Comparison of ENCODE assay signal across 25 cellular contexts in the genomic region with DNA sequence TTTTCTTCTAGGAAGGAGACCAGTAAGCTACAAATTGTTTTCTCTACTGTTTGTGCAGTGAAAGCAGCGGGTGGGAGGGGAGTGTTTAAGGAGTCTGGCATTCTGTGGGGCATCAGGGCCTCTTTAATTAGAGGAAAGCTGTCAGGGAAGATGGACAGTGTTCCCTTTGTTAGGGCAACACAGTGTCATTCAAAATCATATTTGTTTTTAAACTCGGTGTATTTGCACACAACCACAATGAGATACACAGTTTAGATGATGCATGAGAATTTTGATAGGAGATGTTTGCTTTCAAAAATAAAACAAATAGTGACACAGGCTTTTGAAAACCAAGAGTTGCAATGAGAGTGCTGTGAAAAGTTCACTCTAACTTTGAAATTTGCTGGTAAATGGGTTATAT. TPM values are rescaled to one million over a fixed set of nuclear protein-coding genes. Genes with fewer than 3 reads are reported as not detected.
A peak's percentile ranks its signal among the peaks of the same experiment; 100 is the strongest.
DNase-seq lines count a peak whose midpoint lies in the region; ATAC-seq and TF ChIP-seq lines count a peak whose summit lies in the region.
"Had no signal": no experiment of that assay in that cellular context is flagged by ENCODE, and none has a peak within 500 bp of the region (broad histone marks: within the 10 kb centered on the region; RNA-seq: fewer than 3 reads in every experiment).

No MANE protein-coding gene starts in this region.

- no peaks in the 10 kb centered on the region for H3K9me3 ChIP-seq in PC-3 (ENCODE audit: low read length)
- H3K9me3 ChIP-seq: pancreas, right atrium auricular region, SJSA1, transverse colon had no signal

- H3K4me1 Mint-ChIP-seq in nephron: peaks cover 3% of the 10 kb centered on the region
- H3K4me1 Mint-ChIP-seq: activated naive CD4-positive, alpha-beta T cell treated with anti-CD3 and anti-CD28 coated beads, Interleukin-2, amount 10 ng/mL, durations not matched to agents 7 days and 5 days; IgD-negative memory B cell; natural killer cell had no signal

- peak; percentile 92 for ATAC-seq in PC-3
- ATAC-seq in left lobe of liver: no peak
- no peak for ATAC-seq in HG03139 (IDR thresholded peaks at IDR 0.05; ENCODE audit: unreplicated experiment)
- ATAC-seq: left ventricle myocardium superior, natural killer cell, pancreas, T-helper 17 cell had no signal

- intact Hi-C loops in PC-3 (cut with micrococcal nuclease): no loop called here

- H3K27me3 Mint-ChIP-seq in nephron (ENCODE audit: low read depth): no peaks in the 10 kb centered on the region

- H3K4me3 Mint-ChIP-seq in nephron: no peak overlapping the region
- H3K4me3 Mint-ChIP-seq: activated CD4-positive, alpha-beta memory T cell treated with anti-CD3 and anti-CD28 coated beads for 36 hours; activated naive CD4-positive, alpha-beta T cell treated with anti-CD3 and anti-CD28 coated beads, Interleukin-2, amount 10 ng/mL, durations not matched to agents 7 days and 5 days; IgD-negative memory B cell; natural killer cell; T-helper 17 cell had no signal

- no peaks in the 10 kb centered on the region for H3K9me2 ChIP-seq in PC-3 (replicated peaks; ENCODE audit: low read length)

- no peaks in the 10 kb centered on the region for H3K9me3 Mint-ChIP-seq in nephron
- H3K9me3 Mint-ChIP-seq: activated CD4-positive, alpha-beta memory T cell treated with anti-CD3 and anti-CD28 coated beads for 36 hours; activated naive CD4-positive, alpha-beta T cell treated with anti-CD3 and anti-CD28 coated beads, Interleukin-2, amount 10 ng/mL, durations not matched to agents 7 days and 5 days; natural killer cell had no signal

- H3K4me3 ChIP-seq in PC-3 (ENCODE audit: low read length): no peak overlapping the region
- H3K4me3 ChIP-seq: GM23248, pancreas, right atrium auricular region, SJSA1, transverse colon had no signal

- TF ChIP-seq CTCF in PC-3 (conservative IDR thresholded peaks at IDR 0.05; ENCODE audit: low read depth, low read length) (no peak), nephron (IDR thresholded peaks at IDR 0.05; ENCODE audit: unreplicated experiment in 3 of 3) (no peak)

- H3K4me2 ChIP-seq in PC-3 (ENCODE audit: low read length): peak overlapping the region; percentile 50

- no peaks in the 10 kb centered on the region for H4K20me1 ChIP-seq in PC-3 (ENCODE audit: low read length)

- BruUV-seq in PC-3 (replicated peaks; lab: Mats Ljungman, UMichigan): no TSS peak

- POLR2A ChIA-PET in HEK293T (lab: Yijun Ruan, JAX): no interaction called here
- POLR2A ChIA-PET in PC-3 (lab: Charles Lee; ENCODE audit: unreplicated experiment): no interaction called here

- CTCF ChIA-PET in HEK293T (lab: Yijun Ruan, JAX): interaction anchor here (0.6 to 1.0 kb wide), 2 partner anchors 20 to 30 kb away, joined by 3 read pairs; no protein-coding TSS in a partner anchor
- CTCF ChIA-PET in PC-3 (lab: Charles Lee): no interaction called here

- H3K36me3 Mint-ChIP-seq in nephron (ENCODE audit: low read depth): peaks cover 4% of the 10 kb centered on the region
- H3K36me3 Mint-ChIP-seq: activated CD4-positive, alpha-beta memory T cell treated with anti-CD3 and anti-CD28 coated beads for 36 hours; activated naive CD4-positive, alpha-beta T cell treated with anti-CD3 and anti-CD28 coated beads, Interleukin-2, amount 10 ng/mL, durations not matched to agents 7 days and 5 days; IgD-negative memory B cell; natural killer cell had no signal

- DNase-seq in COLO668 (lab: John Stamatoyannopoulos, UW; ENCODE audit: unreplicated experiment) (peak; percentile 62), HEK293T (ENCODE audit: extremely low spot score) (no peak), PC-3 (peak; percentile 83), left lobe of liver (ENCODE audit: low spot score) (no peak)
- DNase-seq in stimulated activated CD4-positive, alpha-beta T cell treated with anti-CD3 and anti-CD28 coated beads, Interleukin-12 subunit alpha, Interleukin-12 subunit beta, amount 100 ng/mL, for 4 hours: no peak
- DNase-seq: activated CD4-positive, alpha-beta memory T cell treated with anti-CD3 and anti-CD28 coated beads for 36 hours; activated CD4-positive, CD25-positive, alpha-beta regulatory T cell treated with anti-CD3 and anti-CD28 coated beads, Interleukin-2, amount 50 U/mL, for 72 hours; activated CD8-positive, alpha-beta memory T cell treated with anti-CD3 and anti-CD28 coated beads, Interleukin-2, amount 50 U/mL, for 48 hours; activated naive CD4-positive, alpha-beta T cell treated with anti-CD3 and anti-CD28 coated beads, Interleukin-2, amount 10 ng/mL, durations not matched to agents 7 days and 5 days; C1 segment of cervical spinal cord; glutamatergic neuron; GM23248; left ventricle myocardium superior; natural killer cell; NCI-H1092 treated with DMSO at 0.1 percent for 48 hours; NCI-H2029 treated with DMSO at 0.1 percent for 48 hours; pancreas; stimulated activated CD4-positive, alpha-beta T cell treated with anti-CD3 and anti-CD28 coated beads, Interleukin-4, amount 100 ng/mL, for 1 hour; T-helper 17 cell; transverse colon had no signal

- H3K36me3 ChIP-seq in PC-3 (ENCODE audit: low read depth, low read length): no peaks in the 10 kb centered on the region
- H3K36me3 ChIP-seq: pancreas, right atrium auricular region, SJSA1, transverse colon had no signal

- no peaks in the 10 kb centered on the region for H3K79me2 ChIP-seq in PC-3 (ENCODE audit: low read length)

- H3K9ac ChIP-seq in PC-3 (ENCODE audit: low read length): no peak overlapping the region
- H3K9ac ChIP-seq: GM23248 had no signal

- peak overlapping the region; percentile 15 to 90 (median 32) for H3K27ac Mint-ChIP-seq in nephron
- H3K27ac Mint-ChIP-seq: activated CD4-positive, alpha-beta memory T cell treated with anti-CD3 and anti-CD28 coated beads for 36 hours; activated naive CD4-positive, alpha-beta T cell treated with anti-CD3 and anti-CD28 coated beads, Interleukin-2, amount 10 ng/mL, durations not matched to agents 7 days and 5 days; IgD-negative memory B cell; natural killer cell; T-helper 17 cell had no signal

- H3F3A ChIP-seq in PC-3 (ENCODE audit: low read length, unreplicated experiment): no peaks in the 10 kb centered on the region

- peak overlapping the region; percentile 50 for H3K27ac ChIP-seq in PC-3 (ENCODE audit: low read length)
- H3K27ac ChIP-seq: GM23248, pancreas, right atrium auricular region, SJSA1, transverse colon had no signal

- H3K27me3 ChIP-seq in PC-3 (ENCODE audit: low read length): no peaks in the 10 kb centered on the region; the same call in 1 of the 2 replicates
- H3K27me3 ChIP-seq: pancreas, right atrium auricular region, SJSA1, transverse colon had no signal

- H2AFZ ChIP-seq in PC-3 (ENCODE audit: low read length): no peak overlapping the region
- H2AFZ ChIP-seq: GM23248 had no signal

- H3K4me1 ChIP-seq in PC-3 (ENCODE audit: insufficient read depth, low read length): peaks cover 17% of the 10 kb centered on the region
- H3K4me1 ChIP-seq: pancreas, right atrium auricular region had no signal

TF ChIP-seq in HEK293T, 16 proteins besides CTCF, POLR2A, EP300 and RAD21:
- TF ChIP-seq, protein P1, sequence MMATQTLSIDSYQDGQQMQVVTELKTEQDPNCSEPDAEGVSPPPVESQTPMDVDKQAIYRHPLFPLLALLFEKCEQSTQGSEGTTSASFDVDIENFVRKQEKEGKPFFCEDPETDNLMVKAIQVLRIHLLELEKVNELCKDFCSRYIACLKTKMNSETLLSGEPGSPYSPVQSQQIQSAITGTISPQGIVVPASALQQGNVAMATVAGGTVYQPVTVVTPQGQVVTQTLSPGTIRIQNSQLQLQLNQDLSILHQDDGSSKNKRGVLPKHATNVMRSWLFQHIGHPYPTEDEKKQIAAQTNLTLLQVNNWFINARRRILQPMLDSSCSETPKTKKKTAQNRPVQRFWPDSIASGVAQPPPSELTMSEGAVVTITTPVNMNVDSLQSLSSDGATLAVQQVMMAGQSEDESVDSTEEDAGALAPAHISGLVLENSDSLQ (IDR thresholded peaks at IDR 0.05): peak; percentile 24; the same call in 1 of the 2 replicates
- TF ChIP-seq FOXM1 (IDR thresholded peaks at IDR 0.05; ENCODE audit: borderline replicate concordance): no peak

RNA-seq across cellular contexts. Expression of a gene that starts 15.1 kb away (rescaled TPM):
- total RNA-seq in PC-3 (2014; rRNA removed) (not detected in 2 replicates), left lobe of liver (2.6 TPM)
- total RNA-seq: GM23248, natural killer cell had no signal

Comparison
In these comparisons a context has a peak if more than half of its experiments do, and no peak if none do; other contexts are left out.
1. DNase-seq: peak in COLO668 (single experiment) and PC-3 (single experiment); none in HEK293T (single experiment), left lobe of liver (single experiment) and stimulated activated CD4-positive, alpha-beta T cell treated with anti-CD3 and anti-CD28 coated beads, Interleukin-12 subunit alpha, Interleukin-12 subunit beta, amount 100 ng/mL, for 4 hours (single experiment).